13 cellular contexts compared by ENCODE assay signal in genomic region chr2:151819920-151820319, GRCh38. TPM values are rescaled to one million over a fixed set of nuclear protein-coding genes. Genes with fewer than 3 reads are reported as not detected.
A peak's percentile ranks its signal among the peaks of the same experiment; 100 is the strongest.
DNase-seq lines count a peak whose midpoint lies in the region; ATAC-seq, FAIRE-seq and TF ChIP-seq lines count a peak whose summit lies in the region.
"Had no signal": no experiment of that assay in that cellular context is flagged by ENCODE, and none has a peak within 500 bp of the region (broad histone marks: within the 10 kb centered on the region; RNA-seq: fewer than 3 reads in every experiment).

No MANE protein-coding gene starts in this region.

- intact Hi-C loops in PC-9 (cut with micrococcal nuclease; ENCODE audit: unreplicated experiment), result loop anchor here (1.0 kb wide), 1 partner anchor 7 kb away; no protein-coding TSS in a partner anchor

- POLR2A ChIA-PET in PC-9 (lab: Charles Lee; ENCODE audit: unreplicated experiment), result no interaction called here

- peaks cover 95% of the 10 kb centered on the region for H3K79me2 ChIP-seq in OCI-LY3 (ENCODE audit: low read length)
- peaks cover 74% of the 10 kb centered on the region for H3K79me2 ChIP-seq in PC-9 (ENCODE audit: low read depth)

- no peak overlapping the region for H3K27ac ChIP-seq in OCI-LY3 (ENCODE audit: low read length)
- H3K27ac ChIP-seq in PC-9, result no peak overlapping the region

- peaks cover 91% of the 10 kb centered on the region for H4K20me1 ChIP-seq in OCI-LY3 (ENCODE audit: insufficient read depth, low read length)
- H4K20me1 ChIP-seq in PC-9 (ENCODE audit: insufficient read depth), result no peaks in the 10 kb centered on the region; the same call in 1 of the 2 replicates

- H3K4me3 ChIP-seq in OCI-LY3 (ENCODE audit: low read length) (no peak overlapping the region), PC-9 (no peak overlapping the region)
- H3K4me3 ChIP-seq: MG63 had no signal

- DNase-seq in GM18507 (ENCODE audit: extremely low spot score, insufficient read length, low read depth) (no peak), HuH-7.5 (ENCODE audit: low spot score) (no peak), H4 (ENCODE audit: low spot score) (no peak), PC-9 (no peak), MV-4-11 (lab: John Stamatoyannopoulos, UW) (no peak)
- DNase-seq: activated CD4-positive, CD25-positive, alpha-beta regulatory T cell; activated naive CD4-positive, alpha-beta T cell treated with anti-CD3 and anti-CD28 coated beads, Interleukin-2, amount 10 ng/mL, durations not matched to agents 7 days and 5 days; DMS79 treated with DMSO at 0.1 percent for 48 hours; left cardiac atrium; MG63 had no signal

- peaks cover 21% of the 10 kb centered on the region for H3K4me1 ChIP-seq in OCI-LY3 (ENCODE audit: low read length)
- H3K4me1 ChIP-seq in PC-9 (replicated peaks; ENCODE audit: insufficient read depth), result no peaks in the 10 kb centered on the region

- CTCF ChIA-PET in PC-9 (lab: Charles Lee), result interaction anchor here (0.6 kb wide), 1 partner anchor 220 kb away, joined by 3 read pairs; no protein-coding TSS in a partner anchor

- H3K36me3 ChIP-seq in OCI-LY3 (replicated peaks; ENCODE audit: low read depth, low read length) (peaks cover 18% of the 10 kb centered on the region), PC-9 (ENCODE audit: low read depth) (no peaks in the 10 kb centered on the region)

- H2AFZ ChIP-seq in OCI-LY3 (ENCODE audit: low read depth, low read length), result no peak overlapping the region
- no peak overlapping the region for H2AFZ ChIP-seq in PC-9

- H3F3A ChIP-seq in PC-9 (ENCODE audit: insufficient read depth, low read depth), result no peaks in the 10 kb centered on the region

- H3K9me3 ChIP-seq in OCI-LY3 (ENCODE audit: insufficient read depth, low read length), result no peaks in the 10 kb centered on the region
- no peaks in the 10 kb centered on the region for H3K9me3 ChIP-seq in PC-9 (ENCODE audit: insufficient read depth, low read depth)
- H3K9me3 ChIP-seq: MG63 had no signal

- no peak overlapping the region for H3K9ac ChIP-seq in OCI-LY3 (ENCODE audit: low read length)

- H3K4me2 ChIP-seq in OCI-LY3 (ENCODE audit: low read length), result peak overlapping the region; percentile 40
- H3K4me2 ChIP-seq in PC-9, result no peak overlapping the region

- TF ChIP-seq CTCF in OCI-LY3 (IDR thresholded peaks at IDR 0.05; ENCODE audit: low read depth, low read length) (no peak), PC-9 (conservative IDR thresholded peaks at IDR 0.05) (no peak)

- no peaks in the 10 kb centered on the region for H3K9me2 ChIP-seq in PC-9 (ENCODE audit: insufficient read depth)

- no TSS peak for BruUV-seq in PC-9 (replicated peaks; lab: Mats Ljungman, UMichigan)

- peak; percentile 85 for ATAC-seq in GM19351 (IDR thresholded peaks at IDR 0.05; ENCODE audit: unreplicated experiment)
- ATAC-seq in HG02973 (IDR thresholded peaks at IDR 0.05; ENCODE audit: unreplicated experiment), result peak; percentile 47
- ATAC-seq: left cardiac atrium had no signal

- no peaks in the 10 kb centered on the region for H3K27me3 ChIP-seq in OCI-LY3 (ENCODE audit: low read depth, low read length)
- H3K27me3 ChIP-seq in PC-9 (ENCODE audit: insufficient read depth, low read depth), result no peaks in the 10 kb centered on the region
- H3K27me3 ChIP-seq: MG63 had no signal

- peak; percentile 80 for FAIRE-seq in GM18507 (lab: Jason Lieb, UNC)

RNA-seq across cellular contexts. Expression of gene ARL5A, which starts 8.3 kb away (rescaled TPM):
- total RNA-seq in H4 (2014; rRNA removed; shearing (Covaris generic)), result 37.8 and 38.6 TPM in 2 replicates
- total RNA-seq in PC-9 (2021), result 36.1 and 47.5 TPM in 2 replicates
